ENCODE assay signal across 12 cellular contexts in genomic region chr10:29948971-29949370, GRCh38.
A peak's percentile ranks its signal among the peaks of the same experiment; 100 is the strongest.
DNase-seq lines count a peak whose midpoint lies in the region; ATAC-seq and TF ChIP-seq lines count a peak whose summit lies in the region.
"Had no signal": no experiment of that assay in that cellular context is flagged by ENCODE, and none has a peak within 500 bp of the region (broad histone marks: within the 10 kb centered on the region; RNA-seq: fewer than 3 reads in every experiment).

No MANE protein-coding gene starts in this region.

- H3K27me3 Mint-ChIP-seq in activated naive CD8-positive, alpha-beta T cell treated with anti-CD3 and anti-CD28 coated beads for 36 hours = no peaks in the 10 kb centered on the region
- H3K27me3 Mint-ChIP-seq: activated naive CD4-positive, alpha-beta T cell treated with anti-CD3 and anti-CD28 coated beads, Interleukin-2, amount 50 U/mL, for 24 hours had no signal

- TF ChIP-seq POLR2A in right lobe of liver (IDR thresholded peaks at IDR 0.05) = no peak
- TF ChIP-seq POLR2A in vagina (IDR thresholded peaks at IDR 0.05) = no peak

- WGBS in right lobe of liver (ENCODE audit: insufficient coverage, low coverage, low lambda C conversion rate, missing lambda C conversion rate) = 22% methylated on average over 5 of the region's 5 CpGs

- H3K36me3 Mint-ChIP-seq in activated naive CD8-positive, alpha-beta T cell treated with anti-CD3 and anti-CD28 coated beads for 36 hours = no peaks in the 10 kb centered on the region
- H3K36me3 Mint-ChIP-seq: activated naive CD4-positive, alpha-beta T cell treated with anti-CD3 and anti-CD28 coated beads, Interleukin-2, amount 50 U/mL, for 24 hours had no signal

- H3K4me3 ChIP-seq in right lobe of liver (no peak overlapping the region), vagina (no peak overlapping the region)

- peaks cover 4% of the 10 kb centered on the region for H3K4me1 Mint-ChIP-seq in activated naive CD8-positive, alpha-beta T cell treated with anti-CD3 and anti-CD28 coated beads for 36 hours
- H3K4me1 Mint-ChIP-seq: activated naive CD4-positive, alpha-beta T cell treated with anti-CD3 and anti-CD28 coated beads, Interleukin-2, amount 50 U/mL, for 24 hours had no signal

- no peaks in the 10 kb centered on the region for H3K27me3 ChIP-seq in right lobe of liver
- H3K27me3 ChIP-seq in vagina = no peaks in the 10 kb centered on the region

- H3K27ac Mint-ChIP-seq in activated naive CD8-positive, alpha-beta T cell treated with anti-CD3 and anti-CD28 coated beads for 36 hours = no peak overlapping the region
- H3K27ac Mint-ChIP-seq: activated naive CD4-positive, alpha-beta T cell treated with anti-CD3 and anti-CD28 coated beads, Interleukin-2, amount 50 U/mL, for 24 hours had no signal

- TF ChIP-seq CTCF in right lobe of liver (IDR thresholded peaks at IDR 0.05) (no peak), vagina (IDR thresholded peaks at IDR 0.05) (no peak)

- no peaks in the 10 kb centered on the region for H3K9me3 Mint-ChIP-seq in activated naive CD8-positive, alpha-beta T cell treated with anti-CD3 and anti-CD28 coated beads for 36 hours
- H3K9me3 Mint-ChIP-seq: activated naive CD4-positive, alpha-beta T cell treated with anti-CD3 and anti-CD28 coated beads, Interleukin-2, amount 50 U/mL, for 24 hours had no signal

- H3K4me3 Mint-ChIP-seq in activated naive CD8-positive, alpha-beta T cell treated with anti-CD3 and anti-CD28 coated beads for 36 hours = no peak overlapping the region
- H3K4me3 Mint-ChIP-seq: activated naive CD4-positive, alpha-beta T cell treated with anti-CD3 and anti-CD28 coated beads, Interleukin-2, amount 50 U/mL, for 24 hours had no signal

- H3K36me3 ChIP-seq in right lobe of liver (no peaks in the 10 kb centered on the region), vagina (no peaks in the 10 kb centered on the region)

- H3K9me3 ChIP-seq in right lobe of liver (no peaks in the 10 kb centered on the region), vagina (no peaks in the 10 kb centered on the region)

- H3K27ac ChIP-seq in right lobe of liver (peak overlapping the region; percentile 30 to 95 (median 94)), vagina (peak overlapping the region; percentile 46)

- DNase-seq in stimulated activated CD4-positive, alpha-beta T cell treated with anti-CD3 and anti-CD28 coated beads, Interleukin-15, amount 100 ng/mL, for 24 hours = peak; percentile 19
- DNase-seq in stimulated activated CD4-positive, alpha-beta T cell treated with anti-CD3 and anti-CD28 coated beads, Interleukin-4, amount 100 ng/mL, for 1 hour = no peak
- DNase-seq in activated naive CD8-positive, alpha-beta T cell treated with anti-CD3 and anti-CD28 coated beads for 36 hours = peak; percentile 9
- no peak for DNase-seq in right lobe of liver
- no peak for DNase-seq in vagina (ENCODE audit: extremely low spot score in 2 of 2)
- no peak for DNase-seq in NCI-H345 (lab: John Stamatoyannopoulos, UW)
- no peak for DNase-seq in activated CD4-positive, alpha-beta T cell treated with anti-CD3 and anti-CD28 coated beads, Interleukin-2, amount 50 U/mL, for 1 hour
- no peak for DNase-seq in COR-L47 (lab: John Stamatoyannopoulos, UW)
- DNase-seq: head of caudate nucleus, NCI-H1694 treated with DMSO at 0.1 percent for 48 hours, small intestine had no signal

- intact Hi-C loops in right lobe of liver (cut with DNase I) (no loop called here), vagina (cut with DNase I) (no loop called here)

- peak in 3 of 4 donors; percentile 4 to 21 (median 9) for ATAC-seq in right lobe of liver

- H3K4me1 ChIP-seq in right lobe of liver (peaks cover 0 to 37% (median 23%) of the 10 kb centered on the region in 4 donors), vagina (peaks cover 37% of the 10 kb centered on the region)

Comparison
In these comparisons a context has a peak if more than half of its experiments do, and no peak if none do; other contexts are left out.
1. DNase-seq: peak in stimulated activated CD4-positive, alpha-beta T cell treated with anti-CD3 and anti-CD28 coated beads, Interleukin-15, amount 100 ng/mL, for 24 hours (single experiment) and activated naive CD8-positive, alpha-beta T cell treated with anti-CD3 and anti-CD28 coated beads for 36 hours (single experiment); none in stimulated activated CD4-positive, alpha-beta T cell treated with anti-CD3 and anti-CD28 coated beads, Interleukin-4, amount 100 ng/mL, for 1 hour (single experiment), right lobe of liver (0 of 3), vagina (0 of 2), NCI-H345 (single experiment), activated CD4-positive, alpha-beta T cell treated with anti-CD3 and anti-CD28 coated beads, Interleukin-2, amount 50 U/mL, for 1 hour (single experiment) and COR-L47 (single experiment).